In the genomic region with DNA sequence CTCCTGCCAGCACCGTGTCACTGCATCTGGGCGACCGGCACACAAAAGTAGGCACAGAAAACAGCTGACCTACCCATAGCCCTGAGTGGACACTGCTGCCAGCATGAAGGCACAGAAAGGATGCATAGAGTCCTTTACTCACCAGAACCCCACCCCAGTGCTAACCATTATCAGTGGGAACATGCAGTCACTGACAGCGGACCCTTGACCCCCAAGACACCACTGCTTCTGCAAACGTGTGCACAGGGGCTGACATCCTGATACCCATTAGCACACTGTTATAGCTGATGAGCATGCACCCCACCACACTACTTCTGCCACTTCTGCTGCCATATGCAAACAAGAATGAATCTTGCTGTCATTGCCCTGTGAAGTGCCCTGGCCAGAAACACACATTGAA, we compare ENCODE assay signal across 25 cellular contexts.
"Had no signal": no experiment of that assay in that cellular context is flagged by ENCODE, and none has a peak within 500 bp of the region (broad histone marks: within the 10 kb centered on the region; RNA-seq: fewer than 3 reads in every experiment).

No MANE protein-coding gene starts in this region.

- H3K4me3 ChIP-seq: colonic mucosa, esophagus squamous epithelium, gastrocnemius medialis, heart right ventricle, left lung, lower lobe of right lung, mucosa of descending colon had no signal

- H3K27ac ChIP-seq: colonic mucosa, epithelial cell of prostate, esophagus squamous epithelium, gastrocnemius medialis, heart right ventricle, left lung, lower lobe of right lung had no signal

- DNase-seq: colonic mucosa; cortex of kidney; effector CD8-positive, alpha-beta T cell; effector memory CD8-positive, alpha-beta T cell; endodermal cell; erythroblast; esophagus squamous epithelium; foreskin fibroblast; foreskin melanocyte; gastrocnemius medialis; heart right ventricle; hippocampal formation; left cardiac atrium; left lung; left ventricle myocardium superior; lower lobe of right lung; mesenchymal stem cell; mucosa of descending colon had no signal

- H3K4me1 ChIP-seq: colonic mucosa, esophagus squamous epithelium, gastrocnemius medialis, heart right ventricle, left lung, lower lobe of right lung had no signal

- H3K27me3 ChIP-seq: colonic mucosa, esophagus squamous epithelium, gastrocnemius medialis, heart right ventricle, left lung had no signal

- H3K9me3 Mint-ChIP-seq: endodermal cell had no signal

- H3K27me3 Mint-ChIP-seq: dendritic cell treated with granulocyte-macrophage colony-stimulating factor and Interleukin-4, amounts not matched to agents 40 ng/mL and 50 ng/mL, for 4 days; effector memory CD8-positive, alpha-beta T cell had no signal

- H3K36me3 ChIP-seq: colonic mucosa, esophagus squamous epithelium, gastrocnemius medialis, heart right ventricle, left lung, lower lobe of right lung had no signal

- H3K4me1 Mint-ChIP-seq: endodermal cell, mesothelial cell of epicardium had no signal

- ATAC-seq: effector memory CD8-positive, alpha-beta T cell; esophagus mucosa; gastrocnemius medialis; heart right ventricle; left cardiac atrium; left lung; left ventricle myocardium superior; lower lobe of right lung; mucosa of descending colon had no signal

- H3K27ac Mint-ChIP-seq: dendritic cell treated with granulocyte-macrophage colony-stimulating factor and Interleukin-4, amounts not matched to agents 40 ng/mL and 50 ng/mL, for 4 days; effector memory CD8-positive, alpha-beta T cell; endodermal cell; mesothelial cell of epicardium had no signal

- H3K4me3 Mint-ChIP-seq: dendritic cell treated with granulocyte-macrophage colony-stimulating factor and Interleukin-4, amounts not matched to agents 40 ng/mL and 50 ng/mL, for 4 days; effector memory CD8-positive, alpha-beta T cell; endodermal cell; mesothelial cell of epicardium had no signal

- H3K9me3 ChIP-seq: colonic mucosa, gastrocnemius medialis, lower lobe of right lung, mucosa of descending colon had no signal

- FAIRE-seq: endometrium, islet of Langerhans, keratinocyte had no signal
